ENCODE assay signal across 7 cellular contexts in genomic region chr12:122715211-122715610, GRCh38. TPM values are rescaled to one million over a fixed set of nuclear protein-coding genes. Genes with fewer than 3 reads are reported as not detected.
"Had no signal": no experiment of that assay in that cellular context is flagged by ENCODE, and none has a peak within 500 bp of the region (broad histone marks: within the 10 kb centered on the region; RNA-seq: fewer than 3 reads in every experiment).

No MANE protein-coding gene starts in this region.

RNA-seq across cellular contexts. Expression of gene HCAR3, which starts 1.4 kb away (rescaled TPM):
- total RNA-seq: activated CD8-positive, alpha-beta T cell treated with anti-CD3 and anti-CD28 coated beads, Interleukin-2, amount 10 ng/mL, durations not matched to agents 7 days and 5 days; activated naive CD8-positive, alpha-beta T cell treated with anti-CD3 and anti-CD28 coated beads, Interleukin-2, amount 10 ng/mL, durations not matched to agents 7 days and 5 days; ascending aorta; RPMI7951; WTC11 had no signal

RNA-seq across cellular contexts. Expression of gene HCAR2, which starts 12.1 kb away (rescaled TPM):
- total RNA-seq: activated CD8-positive, alpha-beta T cell treated with anti-CD3 and anti-CD28 coated beads, Interleukin-2, amount 10 ng/mL, durations not matched to agents 7 days and 5 days; activated naive CD8-positive, alpha-beta T cell treated with anti-CD3 and anti-CD28 coated beads, Interleukin-2, amount 10 ng/mL, durations not matched to agents 7 days and 5 days; body of pancreas; RPMI7951; WTC11 had no signal

RNA-seq across cellular contexts. Expression of gene HCAR1, which starts 15.4 kb away (rescaled TPM):
- total RNA-seq: ascending aorta, T-helper 17 cell had no signal

RNA-seq across cellular contexts. Expression of gene CCDC62, which starts 59.2 kb away (rescaled TPM):
- total RNA-seq: ascending aorta, body of pancreas had no signal
